In the genomic region with DNA sequence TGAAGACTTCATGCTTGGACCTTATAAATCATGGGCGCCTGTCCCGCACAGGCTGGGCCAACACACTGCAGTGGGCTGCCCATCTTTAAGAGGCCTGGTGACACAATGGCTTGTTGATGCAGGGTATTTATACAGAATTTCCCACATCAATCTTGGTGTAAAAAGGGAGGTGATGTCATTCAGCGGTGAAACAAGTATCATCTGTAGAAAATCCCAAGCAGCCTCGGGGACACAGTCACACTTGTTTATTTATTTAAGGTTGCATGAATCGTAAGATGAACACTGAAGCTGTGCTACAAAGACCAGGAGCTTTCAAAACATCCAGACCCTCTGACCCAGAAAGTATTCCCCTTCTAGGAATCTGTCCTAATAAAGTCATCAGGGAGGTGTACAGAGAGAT, we compare ENCODE assay signal across 1 cellular context.
TF ChIP-seq lines count a peak whose summit lies in the region.

No MANE protein-coding gene starts in this region.

TF ChIP-seq in HEK293, 187 proteins besides CTCF, POLR2A, EP300 and RAD21 (continued from another document and continues in another):
- TF ChIP-seq ZNF488 (tag by site-specific recombination; IDR thresholded peaks at IDR 0.05) (no peak), ZNF558 (tag by site-specific recombination; IDR thresholded peaks at IDR 0.05) (peak; percentile 82), ZBTB10 (tag by site-specific recombination; IDR thresholded peaks at IDR 0.05) (no peak), ZNF549 (tag by site-specific recombination; IDR thresholded peaks at IDR 0.05) (no peak), KLF9 (tag by site-specific recombination; IDR thresholded peaks at IDR 0.05; ENCODE audit: low read depth) (no peak), RBAK (tag by site-specific recombination; IDR thresholded peaks at IDR 0.05) (no peak), KLF17 (tag by site-specific recombination; IDR thresholded peaks at IDR 0.05) (no peak), ZNF747 (tag by site-specific recombination; IDR thresholded peaks at IDR 0.05) (no peak), KLF8 (tag by site-specific recombination; IDR thresholded peaks at IDR 0.05) (no peak), ZNF324 (tag by site-specific recombination; IDR thresholded peaks at IDR 0.05) (0 out of 2 replicates have a peak, but pooled peaks have one; percentile 27), KLF10 (tag by site-specific recombination; IDR thresholded peaks at IDR 0.05) (no peak), ZBTB44 (tag by site-specific recombination; IDR thresholded peaks at IDR 0.05) (no peak), ZFP3 (tag by site-specific recombination; IDR thresholded peaks at IDR 0.05; ENCODE audit: low read depth) (no peak), ZNF155 (tag by site-specific recombination; IDR thresholded peaks at IDR 0.05) (no peak), ZNF132 (tag by site-specific recombination; IDR thresholded peaks at IDR 0.05; ENCODE audit: borderline replicate concordance) (no peak), SP7 (tag by site-specific recombination; IDR thresholded peaks at IDR 0.05) (peak; percentile 46; the same call in 1 of the 2 replicates), ZNF24 (tag by site-specific recombination; IDR thresholded peaks at IDR 0.05) (0 out of 2 replicates have a peak, but pooled peaks have one; percentile 29), ZSCAN18 (tag by site-specific recombination; IDR thresholded peaks at IDR 0.05) (no peak), ZNF174 (tag by site-specific recombination; IDR thresholded peaks at IDR 0.05) (no peak), ZNF311 (tag by site-specific recombination; IDR thresholded peaks at IDR 0.05; ENCODE audit: borderline replicate concordance) (no peak), HOXD13 (CRISPR knock-in tag; IDR thresholded peaks at IDR 0.05; ENCODE audit: borderline replicate concordance) (no peak), KLF7 (tag by site-specific recombination; IDR thresholded peaks at IDR 0.05; ENCODE audit: borderline replicate concordance) (no peak), ZNF114 (tag by site-specific recombination; IDR thresholded peaks at IDR 0.05) (no peak), ZNF768 (tag by site-specific recombination; IDR thresholded peaks at IDR 0.05) (no peak), ZXDB (tag by site-specific recombination; IDR thresholded peaks at IDR 0.05) (no peak), ZNF510 (tag by site-specific recombination; IDR thresholded peaks at IDR 0.05; ENCODE audit: insufficient replicate concordance) (no peak), ZNF473 (tag by site-specific recombination; IDR thresholded peaks at IDR 0.05) (no peak), SALL2 (tag by site-specific recombination; IDR thresholded peaks at IDR 0.05; ENCODE audit: borderline replicate concordance) (no peak), GLIS1 (tag by site-specific recombination; IDR thresholded peaks at IDR 0.05) (no peak), BCL11B (tag by site-specific recombination; IDR thresholded peaks at IDR 0.05; ENCODE audit: low read depth) (no peak), ZNF169 (tag by site-specific recombination; IDR thresholded peaks at IDR 0.05) (no peak), PRDM1 (tag by site-specific recombination; IDR thresholded peaks at IDR 0.05) (no peak), ZNF692 (tag by site-specific recombination; IDR thresholded peaks at IDR 0.05) (0 out of 2 replicates have a peak, but pooled peaks have one; percentile 28), ZNF530 (tag by site-specific recombination; IDR thresholded peaks at IDR 0.05; ENCODE audit: low read depth) (no peak), ZNF629 (tag by site-specific recombination; IDR thresholded peaks at IDR 0.05) (peak; percentile 82), MEIS1 (CRISPR knock-in tag; IDR thresholded peaks at IDR 0.05; ENCODE audit: borderline replicate concordance) (no peak), HOXA7 (CRISPR knock-in tag; IDR thresholded peaks at IDR 0.05; ENCODE audit: borderline replicate concordance) (no peak), ZEB2 (tag by site-specific recombination; IDR thresholded peaks at IDR 0.05) (no peak), ZNF423 (tag by site-specific recombination; IDR thresholded peaks at IDR 0.05) (no peak), ZBTB7A (tag by site-specific recombination; IDR thresholded peaks at IDR 0.05; ENCODE audit: low read depth) (no peak), ZNF76 (tag by site-specific recombination; IDR thresholded peaks at IDR 0.05; ENCODE audit: borderline replicate concordance, low read depth) (no peak)
- TF ChIP-seq, protein P1, sequence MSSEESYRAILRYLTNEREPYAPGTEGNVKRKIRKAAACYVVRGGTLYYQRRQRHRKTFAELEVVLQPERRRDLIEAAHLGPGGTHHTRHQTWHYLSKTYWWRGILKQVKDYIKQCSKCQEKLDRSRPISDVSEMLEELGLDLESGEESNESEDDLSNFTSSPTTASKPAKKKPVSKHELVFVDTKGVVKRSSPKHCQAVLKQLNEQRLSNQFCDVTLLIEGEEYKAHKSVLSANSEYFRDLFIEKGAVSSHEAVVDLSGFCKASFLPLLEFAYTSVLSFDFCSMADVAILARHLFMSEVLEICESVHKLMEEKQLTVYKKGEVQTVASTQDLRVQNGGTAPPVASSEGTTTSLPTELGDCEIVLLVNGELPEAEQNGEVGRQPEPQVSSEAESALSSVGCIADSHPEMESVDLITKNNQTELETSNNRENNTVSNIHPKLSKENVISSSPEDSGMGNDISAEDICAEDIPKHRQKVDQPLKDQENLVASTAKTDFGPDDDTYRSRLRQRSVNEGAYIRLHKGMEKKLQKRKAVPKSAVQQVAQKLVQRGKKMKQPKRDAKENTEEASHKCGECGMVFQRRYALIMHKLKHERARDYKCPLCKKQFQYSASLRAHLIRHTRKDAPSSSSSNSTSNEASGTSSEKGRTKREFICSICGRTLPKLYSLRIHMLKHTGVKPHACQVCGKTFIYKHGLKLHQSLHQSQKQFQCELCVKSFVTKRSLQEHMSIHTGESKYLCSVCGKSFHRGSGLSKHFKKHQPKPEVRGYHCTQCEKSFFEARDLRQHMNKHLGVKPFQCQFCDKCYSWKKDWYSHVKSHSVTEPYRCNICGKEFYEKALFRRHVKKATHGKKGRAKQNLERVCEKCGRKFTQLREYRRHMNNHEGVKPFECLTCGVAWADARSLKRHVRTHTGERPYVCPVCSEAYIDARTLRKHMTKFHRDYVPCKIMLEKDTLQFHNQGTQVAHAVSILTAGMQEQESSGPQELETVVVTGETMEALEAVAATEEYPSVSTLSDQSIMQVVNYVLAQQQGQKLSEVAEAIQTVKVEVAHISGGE (tag by site-specific recombination; conservative IDR thresholded peaks at IDR 0.05; ENCODE audit: low read depth) = no peak
- TF ChIP-seq, protein P2, sequence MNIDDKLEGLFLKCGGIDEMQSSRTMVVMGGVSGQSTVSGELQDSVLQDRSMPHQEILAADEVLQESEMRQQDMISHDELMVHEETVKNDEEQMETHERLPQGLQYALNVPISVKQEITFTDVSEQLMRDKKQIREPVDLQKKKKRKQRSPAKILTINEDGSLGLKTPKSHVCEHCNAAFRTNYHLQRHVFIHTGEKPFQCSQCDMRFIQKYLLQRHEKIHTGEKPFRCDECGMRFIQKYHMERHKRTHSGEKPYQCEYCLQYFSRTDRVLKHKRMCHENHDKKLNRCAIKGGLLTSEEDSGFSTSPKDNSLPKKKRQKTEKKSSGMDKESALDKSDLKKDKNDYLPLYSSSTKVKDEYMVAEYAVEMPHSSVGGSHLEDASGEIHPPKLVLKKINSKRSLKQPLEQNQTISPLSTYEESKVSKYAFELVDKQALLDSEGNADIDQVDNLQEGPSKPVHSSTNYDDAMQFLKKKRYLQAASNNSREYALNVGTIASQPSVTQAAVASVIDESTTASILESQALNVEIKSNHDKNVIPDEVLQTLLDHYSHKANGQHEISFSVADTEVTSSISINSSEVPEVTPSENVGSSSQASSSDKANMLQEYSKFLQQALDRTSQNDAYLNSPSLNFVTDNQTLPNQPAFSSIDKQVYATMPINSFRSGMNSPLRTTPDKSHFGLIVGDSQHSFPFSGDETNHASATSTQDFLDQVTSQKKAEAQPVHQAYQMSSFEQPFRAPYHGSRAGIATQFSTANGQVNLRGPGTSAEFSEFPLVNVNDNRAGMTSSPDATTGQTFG (tag by site-specific recombination; IDR thresholded peaks at IDR 0.05; ENCODE audit: borderline replicate concordance) = no peak
- TF ChIP-seq, protein P3, sequence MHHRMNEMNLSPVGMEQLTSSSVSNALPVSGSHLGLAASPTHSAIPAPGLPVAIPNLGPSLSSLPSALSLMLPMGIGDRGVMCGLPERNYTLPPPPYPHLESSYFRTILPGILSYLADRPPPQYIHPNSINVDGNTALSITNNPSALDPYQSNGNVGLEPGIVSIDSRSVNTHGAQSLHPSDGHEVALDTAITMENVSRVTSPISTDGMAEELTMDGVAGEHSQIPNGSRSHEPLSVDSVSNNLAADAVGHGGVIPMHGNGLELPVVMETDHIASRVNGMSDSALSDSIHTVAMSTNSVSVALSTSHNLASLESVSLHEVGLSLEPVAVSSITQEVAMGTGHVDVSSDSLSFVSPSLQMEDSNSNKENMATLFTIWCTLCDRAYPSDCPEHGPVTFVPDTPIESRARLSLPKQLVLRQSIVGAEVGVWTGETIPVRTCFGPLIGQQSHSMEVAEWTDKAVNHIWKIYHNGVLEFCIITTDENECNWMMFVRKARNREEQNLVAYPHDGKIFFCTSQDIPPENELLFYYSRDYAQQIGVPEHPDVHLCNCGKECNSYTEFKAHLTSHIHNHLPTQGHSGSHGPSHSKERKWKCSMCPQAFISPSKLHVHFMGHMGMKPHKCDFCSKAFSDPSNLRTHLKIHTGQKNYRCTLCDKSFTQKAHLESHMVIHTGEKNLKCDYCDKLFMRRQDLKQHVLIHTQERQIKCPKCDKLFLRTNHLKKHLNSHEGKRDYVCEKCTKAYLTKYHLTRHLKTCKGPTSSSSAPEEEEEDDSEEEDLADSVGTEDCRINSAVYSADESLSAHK (tag by site-specific recombination; IDR thresholded peaks at IDR 0.05) = no peak
- TF ChIP-seq, protein P4, sequence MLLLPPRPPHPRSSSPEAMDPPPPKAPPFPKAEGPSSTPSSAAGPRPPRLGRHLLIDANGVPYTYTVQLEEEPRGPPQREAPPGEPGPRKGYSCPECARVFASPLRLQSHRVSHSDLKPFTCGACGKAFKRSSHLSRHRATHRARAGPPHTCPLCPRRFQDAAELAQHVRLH (tag by site-specific recombination; IDR thresholded peaks at IDR 0.05) = no peak
